8 cellular contexts compared by ENCODE assay signal in genomic region chr21:29076731-29077640, GRCh38. TPM values are rescaled to one million over a fixed set of nuclear protein-coding genes. Genes with fewer than 3 reads are reported as not detected.
DNase-seq lines count a peak whose midpoint lies in the region; ATAC-seq and TF ChIP-seq lines count a peak whose summit lies in the region.
"Not testable (repeated sequence)": the region's sequence is repeated elsewhere in the genome, so short reads cannot be mapped to it uniquely, and the experiment has no call there.

No MANE protein-coding gene starts in this region.

- not testable (repeated sequence) for H3K27me3 Mint-ChIP-seq in memory B cell

- H3K4me3 Mint-ChIP-seq in memory B cell = peak overlapping the region; percentile 90

- not testable (repeated sequence) for H3K36me3 Mint-ChIP-seq in memory B cell

- H3K27ac Mint-ChIP-seq in memory B cell = peak overlapping the region; percentile 95

- H3K27ac ChIP-seq in VCaP (peak overlapping the region; percentile 98), epithelial cell of prostate (peak overlapping the region; percentile 84)

- DNase-seq in GM12864 (ENCODE audit: low read depth) (peak; percentile 18), NCI-H2171 treated with DMSO at 0.1 percent for 48 hours (lab: John Stamatoyannopoulos, UW) (peak; percentile 83), memory B cell (ENCODE audit: low spot score in 2 of 2) (peak; percentile 47 to 67), ureter (ENCODE audit: low spot score) (peak; percentile 88)
- peak; percentile 78 for DNase-seq in activated naive CD4-positive, alpha-beta T cell treated with Interleukin-2 at 50 U/mL for 16 hours
- DNase-seq in epithelial cell of prostate (ENCODE audit: low read depth, low spot score) = not testable (repeated sequence)
- peak; percentile 78 for DNase-seq in stimulated activated CD4-positive, alpha-beta T cell treated with anti-CD3 and anti-CD28 coated beads, Interleukin-15, amount 100 ng/mL, for 24 hours

- H3K4me1 Mint-ChIP-seq in memory B cell = peaks cover 32% of the 10 kb centered on the region

- ATAC-seq in memory B cell (ENCODE audit: low read depth) = not testable (repeated sequence)

- peak overlapping the region; percentile 54 for H3K4me3 ChIP-seq in GM12864 (ENCODE audit: low read depth, low read length)

- not testable (repeated sequence) for H3K9me3 Mint-ChIP-seq in memory B cell

- not testable (repeated sequence) for TF ChIP-seq CTCF in GM12864 (IDR thresholded peaks at IDR 0.05; ENCODE audit: low read depth, low read length, missing control alignments)
- TF ChIP-seq CTCF in VCaP (conservative IDR thresholded peaks at IDR 0.05) = peak; percentile 18; the same call in 1 of the 2 replicates

RNA-seq across cellular contexts. Expression of gene CCT8, which starts 3.5 kb away (rescaled TPM):
- total RNA-seq in ureter = 121 TPM

RNA-seq across cellular contexts. Expression of gene USP16, which starts 52.5 kb away (rescaled TPM):
- total RNA-seq in ureter = 51.3 TPM

RNA-seq across cellular contexts. Expression of gene MAP3K7CL, which starts 53.5 kb away (rescaled TPM):
- 11.5 TPM for total RNA-seq in ureter

RNA-seq across cellular contexts. Expression of gene RWDD2B, which starts 57.8 kb away (rescaled TPM):
- total RNA-seq in ureter = 21.0 TPM
